In the genomic region with DNA sequence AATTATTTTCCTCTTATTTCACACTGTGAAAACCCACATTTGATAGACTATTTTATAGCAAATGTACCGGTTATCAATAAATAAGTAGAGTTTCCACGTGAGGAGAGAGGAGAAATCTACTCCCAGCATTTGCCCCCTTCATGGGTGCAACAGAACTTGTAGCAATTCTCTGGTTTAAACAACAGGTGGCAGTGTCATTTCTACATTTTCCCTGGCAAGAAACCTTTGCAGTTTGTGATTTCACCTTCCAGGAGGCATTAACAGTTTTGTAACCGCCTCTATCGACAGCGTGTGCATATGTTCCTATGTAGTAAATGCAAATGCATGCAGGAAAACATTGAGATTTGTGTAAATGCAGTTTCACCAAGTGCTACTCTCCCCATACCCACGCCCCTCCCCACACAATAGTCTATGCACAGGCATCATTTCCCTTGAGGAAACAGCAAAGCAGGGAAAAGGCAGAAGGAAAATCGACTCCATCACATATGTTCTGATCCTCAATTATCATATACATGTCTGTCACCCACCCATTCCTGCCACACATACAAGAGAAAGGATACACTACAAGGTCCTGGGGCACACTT, we compare ENCODE assay signal across 8 cellular contexts.
DNase-seq lines count a peak whose midpoint lies in the region; ATAC-seq and TF ChIP-seq lines count a peak whose summit lies in the region.

No MANE protein-coding gene starts in this region.

- no peak overlapping the region for H3K4me3 Mint-ChIP-seq in osteocyte (ENCODE audit: unreplicated experiment)
- no peak overlapping the region for H3K4me3 Mint-ChIP-seq in stimulated activated memory B cell treated with anti-CD40 and anti-IgM and Interleukin-4, amounts not matched to agents 10 μg/mL and 1 μg/mL and 100 μg/mL, for 72 hours

- H3K9me3 Mint-ChIP-seq in osteocyte (ENCODE audit: unreplicated experiment): no peaks in the 10 kb centered on the region
- no peaks in the 10 kb centered on the region for H3K9me3 Mint-ChIP-seq in stimulated activated memory B cell treated with anti-CD40 and anti-IgM and Interleukin-4, amounts not matched to agents 10 μg/mL and 1 μg/mL and 100 μg/mL, for 72 hours

- ATAC-seq in GM21786 (IDR thresholded peaks at IDR 0.05; ENCODE audit: unreplicated experiment) (no peak), GM21529 (IDR thresholded peaks at IDR 0.05; ENCODE audit: unreplicated experiment) (no peak)
- ATAC-seq in stimulated activated memory B cell treated with anti-CD40 and anti-IgM and Interleukin-4, amounts not matched to agents 10 μg/mL and 1 μg/mL and 100 μg/mL, for 72 hours: no peak

- peak; percentile 40 for DNase-seq in ELF-1 (ENCODE audit: low read depth, low spot score)
- DNase-seq in HuH-7 (ENCODE audit: low spot score): peak; percentile 61
- DNase-seq in OCI-M1 (lab: John Stamatoyannopoulos, UW): peak; percentile 83
- DNase-seq in epithelial cell of proximal tubule (ENCODE audit: low read depth): no peak
- no peak for DNase-seq in osteocyte (ENCODE audit: extremely low spot score, unreplicated experiment)

- H3K4me3 ChIP-seq in epithelial cell of proximal tubule (ENCODE audit: low read depth, low read length): no peak overlapping the region

- H3K4me1 Mint-ChIP-seq in osteocyte (ENCODE audit: unreplicated experiment): peaks cover 12% of the 10 kb centered on the region
- no peaks in the 10 kb centered on the region for H3K4me1 Mint-ChIP-seq in stimulated activated memory B cell treated with anti-CD40 and anti-IgM and Interleukin-4, amounts not matched to agents 10 μg/mL and 1 μg/mL and 100 μg/mL, for 72 hours

- H3K36me3 Mint-ChIP-seq in osteocyte (ENCODE audit: unreplicated experiment): no peaks in the 10 kb centered on the region
- no peaks in the 10 kb centered on the region for H3K36me3 Mint-ChIP-seq in stimulated activated memory B cell treated with anti-CD40 and anti-IgM and Interleukin-4, amounts not matched to agents 10 μg/mL and 1 μg/mL and 100 μg/mL, for 72 hours

- no peak overlapping the region for H3K27ac Mint-ChIP-seq in osteocyte (ENCODE audit: unreplicated experiment)
- H3K27ac Mint-ChIP-seq in stimulated activated memory B cell treated with anti-CD40 and anti-IgM and Interleukin-4, amounts not matched to agents 10 μg/mL and 1 μg/mL and 100 μg/mL, for 72 hours: no peak overlapping the region

- peak; percentile 71 for TF ChIP-seq CTCF in epithelial cell of proximal tubule (conservative IDR thresholded peaks at IDR 0.05; ENCODE audit: low read depth, low read length)
- TF ChIP-seq CTCF in osteocyte (IDR thresholded peaks at IDR 0.05): peak; percentile 70

- no peaks in the 10 kb centered on the region for H3K27me3 Mint-ChIP-seq in osteocyte (ENCODE audit: unreplicated experiment)
- H3K27me3 Mint-ChIP-seq in stimulated activated memory B cell treated with anti-CD40 and anti-IgM and Interleukin-4, amounts not matched to agents 10 μg/mL and 1 μg/mL and 100 μg/mL, for 72 hours: no peaks in the 10 kb centered on the region

Comparison
In these comparisons a context has a peak if more than half of its experiments do, and no peak if none do; other contexts are left out.
1. DNase-seq: peak in ELF-1 (single experiment), HuH-7 (single experiment) and OCI-M1 (single experiment); none in epithelial cell of proximal tubule (single experiment) and osteocyte (single experiment).